In genomic region chr5:67094476-67095300, GRCh38 we compare ENCODE assay signal across 9 cellular contexts.
DNase-seq lines count a peak whose midpoint lies in the region; ATAC-seq and TF ChIP-seq lines count a peak whose summit lies in the region.
"Had no signal": no experiment of that assay in that cellular context is flagged by ENCODE, and none has a peak within 500 bp of the region (broad histone marks: within the 10 kb centered on the region; RNA-seq: fewer than 3 reads in every experiment).

No MANE protein-coding gene starts in this region.

- ATAC-seq in left lung, result peak; percentile 86
- ATAC-seq in GM18870 (IDR thresholded peaks at IDR 0.05; ENCODE audit: unreplicated experiment), result no peak
- ATAC-seq in stimulated activated memory B cell treated with anti-CD40 and anti-IgM and Interleukin-4, amounts not matched to agents 10 μg/mL and 1 μg/mL and 100 μg/mL, for 72 hours, result no peak

- no peaks in the 10 kb centered on the region for H3K27me3 Mint-ChIP-seq in stimulated activated memory B cell treated with anti-CD40 and anti-IgM and Interleukin-4, amounts not matched to agents 10 μg/mL and 1 μg/mL and 100 μg/mL, for 72 hours
- H3K27me3 Mint-ChIP-seq: IgD-negative memory B cell had no signal

- H3K36me3 Mint-ChIP-seq in stimulated activated memory B cell treated with anti-CD40 and anti-IgM and Interleukin-4, amounts not matched to agents 10 μg/mL and 1 μg/mL and 100 μg/mL, for 72 hours, result peaks cover 16% of the 10 kb centered on the region

- no peak overlapping the region for H3K27ac Mint-ChIP-seq in stimulated activated memory B cell treated with anti-CD40 and anti-IgM and Interleukin-4, amounts not matched to agents 10 μg/mL and 1 μg/mL and 100 μg/mL, for 72 hours
- H3K27ac Mint-ChIP-seq: IgD-negative memory B cell had no signal

- intact Hi-C loops in left lung (cut with DNase I), result no loop called here

- H3K9me3 ChIP-seq in ectodermal cell (ENCODE audit: control insufficient read depth, low read length) (no peaks in the 10 kb centered on the region), left lung (no peaks in the 10 kb centered on the region), subcutaneous abdominal adipose tissue (ENCODE audit: control insufficient read depth in 5 of 5, low read length in 5 of 5) (no peaks in the 10 kb centered on the region)

- no peak for TF ChIP-seq CTCF in left lung (IDR thresholded peaks at IDR 0.05)

- H3K27ac ChIP-seq in ectodermal cell (ENCODE audit: insufficient read depth, low read depth, low read length, poor library complexity, severe bottlenecking) (peak overlapping the region; percentile 4), left lung (peak overlapping the region; percentile 60 to 81), subcutaneous abdominal adipose tissue (ENCODE audit: low read depth, low read length) (peak overlapping the region; percentile 95)

- peak overlapping the region in 2 of 5 donors; percentile 6 to 51 for H3K9ac ChIP-seq in subcutaneous abdominal adipose tissue (ENCODE audit: low read length in 5 of 5)

- H3K4me3 ChIP-seq in ectodermal cell (ENCODE audit: insufficient read depth, low read depth, low read length) (no peak overlapping the region), left lung (no peak overlapping the region), subcutaneous abdominal adipose tissue (ENCODE audit: low read depth in 1 of 5, low read length in 5 of 5) (peak overlapping the region in 2 of 5 donors; percentile 2 to 57)

- WGBS in ectodermal cell, 2 experiments, result 57 to 63% methylated on average over 4 of the region's 4 CpGs

- no peaks in the 10 kb centered on the region for H3K9me3 Mint-ChIP-seq in stimulated activated memory B cell treated with anti-CD40 and anti-IgM and Interleukin-4, amounts not matched to agents 10 μg/mL and 1 μg/mL and 100 μg/mL, for 72 hours
- H3K9me3 Mint-ChIP-seq: IgD-negative memory B cell had no signal

- no peak overlapping the region for H3K4me3 Mint-ChIP-seq in stimulated activated memory B cell treated with anti-CD40 and anti-IgM and Interleukin-4, amounts not matched to agents 10 μg/mL and 1 μg/mL and 100 μg/mL, for 72 hours
- H3K4me3 Mint-ChIP-seq: IgD-negative memory B cell had no signal

- H3K36me3 ChIP-seq in ectodermal cell (ENCODE audit: control insufficient read depth, insufficient read depth, low read length) (no peaks in the 10 kb centered on the region), left lung (peaks cover 0 to 9% of the 10 kb centered on the region in 2 donors), subcutaneous abdominal adipose tissue (ENCODE audit: control insufficient read depth in 5 of 5, insufficient read depth in 5 of 5, low read length in 5 of 5) (peaks cover 5 to 6% (median 5%) of the 10 kb centered on the region in 5 donors)

- H3K4me1 Mint-ChIP-seq in stimulated activated memory B cell treated with anti-CD40 and anti-IgM and Interleukin-4, amounts not matched to agents 10 μg/mL and 1 μg/mL and 100 μg/mL, for 72 hours, result no peaks in the 10 kb centered on the region

- peak; percentile 26 for DNase-seq in LoVo (ENCODE audit: low spot score)
- peak in 1 of 2 donors; percentile 35 for DNase-seq in left lung
- no peak for DNase-seq in cerebellum (ENCODE audit: low spot score)
- DNase-seq in RKO (ENCODE audit: low spot score), result no peak

- H3K27me3 ChIP-seq in ectodermal cell (ENCODE audit: control insufficient read depth, insufficient read depth, low read length, poor library complexity, severe bottlenecking), result no peaks in the 10 kb centered on the region
- H3K27me3 ChIP-seq in left lung, result no peaks in the 10 kb centered on the region
- no peaks in the 10 kb centered on the region for H3K27me3 ChIP-seq in subcutaneous abdominal adipose tissue (ENCODE audit: control insufficient read depth in 5 of 5, insufficient read depth in 4 of 5, low read length in 5 of 5)

- H3K4me1 ChIP-seq in ectodermal cell (ENCODE audit: control insufficient read depth, insufficient read depth, low read length), result peaks cover 12% of the 10 kb centered on the region
- H3K4me1 ChIP-seq in left lung, result peaks cover 22 to 27% of the 10 kb centered on the region in 2 donors
- H3K4me1 ChIP-seq in subcutaneous abdominal adipose tissue (ENCODE audit: control insufficient read depth in 5 of 5, insufficient read depth in 5 of 5, low read length in 5 of 5), result peaks cover 11 to 46% (median 41%) of the 10 kb centered on the region in 5 donors

Comparison
In these comparisons a context has a peak if more than half of its experiments do, and no peak if none do; other contexts are left out.
1. H3K27ac ChIP-seq: peak in every context shown above with its lines; median percentile 95 in subcutaneous abdominal adipose tissue; 70 in left lung; 4 in ectodermal cell.